Comparison of ENCODE assay signal across 1 cellular context in genomic region chr6:79630400-79630882, GRCh38.
TF ChIP-seq lines count a peak whose summit lies in the region.

No MANE protein-coding gene starts in this region.

TF ChIP-seq in WTC11, 78 proteins besides CTCF, POLR2A, EP300 and RAD21 (continued from another document):
- TF ChIP-seq, protein P1, sequence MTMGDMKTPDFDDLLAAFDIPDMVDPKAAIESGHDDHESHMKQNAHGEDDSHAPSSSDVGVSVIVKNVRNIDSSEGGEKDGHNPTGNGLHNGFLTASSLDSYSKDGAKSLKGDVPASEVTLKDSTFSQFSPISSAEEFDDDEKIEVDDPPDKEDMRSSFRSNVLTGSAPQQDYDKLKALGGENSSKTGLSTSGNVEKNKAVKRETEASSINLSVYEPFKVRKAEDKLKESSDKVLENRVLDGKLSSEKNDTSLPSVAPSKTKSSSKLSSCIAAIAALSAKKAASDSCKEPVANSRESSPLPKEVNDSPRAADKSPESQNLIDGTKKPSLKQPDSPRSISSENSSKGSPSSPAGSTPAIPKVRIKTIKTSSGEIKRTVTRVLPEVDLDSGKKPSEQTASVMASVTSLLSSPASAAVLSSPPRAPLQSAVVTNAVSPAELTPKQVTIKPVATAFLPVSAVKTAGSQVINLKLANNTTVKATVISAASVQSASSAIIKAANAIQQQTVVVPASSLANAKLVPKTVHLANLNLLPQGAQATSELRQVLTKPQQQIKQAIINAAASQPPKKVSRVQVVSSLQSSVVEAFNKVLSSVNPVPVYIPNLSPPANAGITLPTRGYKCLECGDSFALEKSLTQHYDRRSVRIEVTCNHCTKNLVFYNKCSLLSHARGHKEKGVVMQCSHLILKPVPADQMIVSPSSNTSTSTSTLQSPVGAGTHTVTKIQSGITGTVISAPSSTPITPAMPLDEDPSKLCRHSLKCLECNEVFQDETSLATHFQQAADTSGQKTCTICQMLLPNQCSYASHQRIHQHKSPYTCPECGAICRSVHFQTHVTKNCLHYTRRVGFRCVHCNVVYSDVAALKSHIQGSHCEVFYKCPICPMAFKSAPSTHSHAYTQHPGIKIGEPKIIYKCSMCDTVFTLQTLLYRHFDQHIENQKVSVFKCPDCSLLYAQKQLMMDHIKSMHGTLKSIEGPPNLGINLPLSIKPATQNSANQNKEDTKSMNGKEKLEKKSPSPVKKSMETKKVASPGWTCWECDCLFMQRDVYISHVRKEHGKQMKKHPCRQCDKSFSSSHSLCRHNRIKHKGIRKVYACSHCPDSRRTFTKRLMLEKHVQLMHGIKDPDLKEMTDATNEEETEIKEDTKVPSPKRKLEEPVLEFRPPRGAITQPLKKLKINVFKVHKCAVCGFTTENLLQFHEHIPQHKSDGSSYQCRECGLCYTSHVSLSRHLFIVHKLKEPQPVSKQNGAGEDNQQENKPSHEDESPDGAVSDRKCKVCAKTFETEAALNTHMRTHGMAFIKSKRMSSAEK (CRISPR knock-in tag; IDR thresholded peaks at IDR 0.05; ENCODE audit: borderline replicate concordance) = no peak
- no peak for TF ChIP-seq TEAD4 (CRISPR knock-in tag; IDR thresholded peaks at IDR 0.05)
- no peak for TF ChIP-seq NR1H2 (CRISPR knock-in tag; IDR thresholded peaks at IDR 0.05)
- no peak for TF ChIP-seq NFYB (CRISPR knock-in tag; conservative IDR thresholded peaks at IDR 0.05; ENCODE audit: low read depth)
- TF ChIP-seq ATF1 (CRISPR knock-in tag; IDR thresholded peaks at IDR 0.05) = no peak
TF ChIP-seq in WTC11: peak in this region for 0.
